In genomic region chr3:167733961-167734497, GRCh38 we compare ENCODE assay signal across 8 cellular contexts. TPM values are rescaled to one million over a fixed set of nuclear protein-coding genes. Genes with fewer than 3 reads are reported as not detected.
DNase-seq lines count a peak whose midpoint lies in the region; ATAC-seq and TF ChIP-seq lines count a peak whose summit lies in the region.

No MANE protein-coding gene starts in this region.

- no peak for ATAC-seq in GM19328 (IDR thresholded peaks at IDR 0.05; ENCODE audit: unreplicated experiment)

- H3K4me3 ChIP-seq in Caco-2 (ENCODE audit: low read depth, low read length) (peak overlapping the region; percentile 84), MG63 (peak overlapping the region; percentile 81), neural progenitor cell (peak overlapping the region; percentile 76)

- H3F3A ChIP-seq in neural progenitor cell (ENCODE audit: low read depth) = peaks cover 16% of the 10 kb centered on the region

- H3K27me3 ChIP-seq in Caco-2 (replicated peaks; ENCODE audit: control insufficient read depth, insufficient read depth, low read length) = no peaks in the 10 kb centered on the region
- H3K27me3 ChIP-seq in MG63 = no peaks in the 10 kb centered on the region
- no peaks in the 10 kb centered on the region for H3K27me3 ChIP-seq in neural progenitor cell

- no peak overlapping the region for H3K27ac Mint-ChIP-seq in Caco-2 (ENCODE audit: unreplicated experiment)
- no peak overlapping the region for H3K27ac Mint-ChIP-seq in neural progenitor cell

- no peaks in the 10 kb centered on the region for H3K9me3 ChIP-seq in Caco-2
- H3K9me3 ChIP-seq in MG63 = no peaks in the 10 kb centered on the region
- H3K9me3 ChIP-seq in neural progenitor cell (ENCODE audit: low read depth) = no peaks in the 10 kb centered on the region

- peak overlapping the region; percentile 87 for H3K4me2 ChIP-seq in neural progenitor cell

- H3K4me1 Mint-ChIP-seq in Caco-2 (ENCODE audit: low read depth, unreplicated experiment) (peaks cover 26% of the 10 kb centered on the region), neural progenitor cell (peaks cover 13% of the 10 kb centered on the region)

- H3K4me1 ChIP-seq in Caco-2 = 0 out of 2 replicates have a peak, but pooled peaks cover 6% of the 10 kb centered on the region
- peaks cover 16% of the 10 kb centered on the region for H3K4me1 ChIP-seq in neural progenitor cell

- DNase-seq in Caco-2 (peak in 1 of 2 experiments; percentile 19), MG63 (no peak), dermis blood vessel endothelial cell (peak; percentile 35), neural progenitor cell (ENCODE audit: low spot score) (peak; percentile 17), islet precursor cell (no peak), mesenteric fat pad (ENCODE audit: low spot score) (no peak), D341Med (ENCODE audit: low spot score) (no peak)

- H3K79me2 ChIP-seq in neural progenitor cell (ENCODE audit: low read depth) = peaks cover 62% of the 10 kb centered on the region

- peaks cover 49% of the 10 kb centered on the region for H4K20me1 ChIP-seq in neural progenitor cell (ENCODE audit: low read depth)

- H3K36me3 Mint-ChIP-seq in Caco-2 (ENCODE audit: insufficient read depth, unreplicated experiment) (no peaks in the 10 kb centered on the region), neural progenitor cell (no peaks in the 10 kb centered on the region)

- POLR2A ChIA-PET in Caco-2 (lab: Charles Lee) = no interaction called here

- intact Hi-C loops in Caco-2 (cut with micrococcal nuclease; ENCODE audit: unreplicated experiment) = loop anchor here (1.0 to 2.0 kb wide), 3 partner anchors 17 to 149 kb away; no protein-coding TSS in a partner anchor

- no peak overlapping the region for H3K4me3 Mint-ChIP-seq in Caco-2 (ENCODE audit: unreplicated experiment)
- H3K4me3 Mint-ChIP-seq in neural progenitor cell = no peak overlapping the region

- TF ChIP-seq CTCF in Caco-2 (IDR thresholded peaks at IDR 0.05; ENCODE audit: insufficient read depth in 1 of 2, low read depth in 1 of 2, low read length in 1 of 2, severe bottlenecking in 1 of 2, unreplicated experiment in 1 of 2) = no peak
- no peak for TF ChIP-seq CTCF in neural progenitor cell (IDR thresholded peaks at IDR 0.05)

- CTCF ChIA-PET in Caco-2 (lab: Charles Lee) = interaction anchor here (0.6 kb wide), 2 partner anchors 1082 to 1940 kb away, joined by 3 to 6 read pairs; no protein-coding TSS in a partner anchor

- BruUV-seq in Caco-2 (replicated peaks; lab: Mats Ljungman, UMichigan) = TSS peak; percentile 55

- H3K36me3 ChIP-seq in Caco-2 (ENCODE audit: control insufficient read depth, insufficient read depth, low read length) (no peaks in the 10 kb centered on the region), MG63 (no peaks in the 10 kb centered on the region; the same call in 1 of the 2 replicates), neural progenitor cell (no peaks in the 10 kb centered on the region)

- peak overlapping the region; percentile 91 for H3K27ac ChIP-seq in neural progenitor cell

- peak overlapping the region; percentile 67 for H3K9ac ChIP-seq in neural progenitor cell

- no peaks in the 10 kb centered on the region for H3K27me3 Mint-ChIP-seq in Caco-2 (ENCODE audit: insufficient read depth, unreplicated experiment)
- H3K27me3 Mint-ChIP-seq in neural progenitor cell (ENCODE audit: insufficient read depth, low read depth) = no peaks in the 10 kb centered on the region

- no peaks in the 10 kb centered on the region for H3K9me3 Mint-ChIP-seq in Caco-2 (ENCODE audit: unreplicated experiment)
- H3K9me3 Mint-ChIP-seq in neural progenitor cell = no peaks in the 10 kb centered on the region

- H2AFZ ChIP-seq in neural progenitor cell (replicated peaks) = peak overlapping the region; percentile 75

RNA-seq across cellular contexts. Expression of gene PDCD10, which starts 0.7 kb away (rescaled TPM):
- total RNA-seq in Caco-2 (2022) (65.7 and 65.8 TPM in 2 replicates), dermis blood vessel endothelial cell (82.9 and 116 TPM in 2 replicates), neural progenitor cell (ENCODE audit: low replicate concordance) (63.9 and 117 TPM in 2 replicates), mesenteric fat pad (37.7 TPM)
- 94.1 and 171 TPM in 2 replicates for total RNA-seq in MG63 (2014; rRNA removed; shearing (Covaris generic); ENCODE audit: low replicate concordance)

RNA-seq across cellular contexts. Expression of gene SERPINI1, which starts 1.5 kb away (rescaled TPM):
- total RNA-seq in Caco-2 (2022) = 3.7 and 4.4 TPM in 2 replicates
- 3.5 and 11.9 TPM in 2 replicates for total RNA-seq in MG63 (2014; rRNA removed; shearing (Covaris generic); ENCODE audit: low replicate concordance)
- total RNA-seq in dermis blood vessel endothelial cell = 1.5 and 2.3 TPM in 2 replicates
- total RNA-seq in neural progenitor cell (ENCODE audit: low replicate concordance) = 8.9 and 9.0 TPM in 2 replicates
- total RNA-seq in mesenteric fat pad = 2.2 TPM

Comparison
In these comparisons a context has a peak if more than half of its experiments do, and no peak if none do; other contexts are left out.
1. DNase-seq: peak in dermis blood vessel endothelial cell (single experiment) and neural progenitor cell (single experiment); none in MG63 (single experiment), islet precursor cell (single experiment), mesenteric fat pad (single experiment) and D341Med (single experiment).
2. Peak in every context shown above with its lines, with median percentiles within 50 percentile points of each other: H3K4me3 ChIP-seq.